8 cellular contexts compared by ENCODE assay signal in the genomic region with DNA sequence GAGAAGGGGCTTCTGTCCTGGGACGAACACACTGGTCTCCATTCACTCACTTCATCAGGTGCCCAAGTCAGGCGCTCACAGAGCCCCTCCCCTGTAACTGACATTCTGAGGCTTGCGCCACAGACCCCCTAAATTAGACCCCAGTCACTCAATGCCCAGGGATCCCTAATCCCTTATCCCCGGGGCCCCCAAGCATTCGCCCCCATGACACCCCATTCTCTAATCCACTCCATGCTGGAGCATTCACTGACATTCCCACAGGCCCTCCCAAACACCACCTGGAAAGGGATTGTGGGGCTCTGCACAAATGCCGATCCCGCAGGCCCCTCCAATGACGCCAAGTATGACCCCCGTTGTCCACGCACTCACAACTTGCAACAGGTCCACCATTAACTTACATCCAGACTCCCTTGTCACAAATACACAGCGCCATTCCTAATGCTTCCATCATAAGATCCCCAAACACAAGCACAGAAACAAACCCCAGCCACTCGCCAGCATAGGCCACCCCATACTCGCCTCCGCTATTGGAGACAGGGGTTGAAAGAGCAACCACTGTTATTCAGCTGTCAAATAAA. TPM values are rescaled to one million over a fixed set of nuclear protein-coding genes. Genes with fewer than 3 reads are reported as not detected.
DNase-seq lines count a peak whose midpoint lies in the region; ATAC-seq and TF ChIP-seq lines count a peak whose summit lies in the region.

No MANE protein-coding gene starts in this region.

- H3K27me3 ChIP-seq in CD8-positive, alpha-beta memory T cell (ENCODE audit: insufficient read depth, low read length, poor library complexity, severe bottlenecking): no peaks in the 10 kb centered on the region
- H3K27me3 ChIP-seq in PC-3 (ENCODE audit: low read length) (no peaks in the 10 kb centered on the region), endodermal cell (ENCODE audit: control insufficient read depth, insufficient read depth, low read length, poor library complexity, severe bottlenecking) (no peaks in the 10 kb centered on the region), ovary (no peaks in the 10 kb centered on the region)

- H3K4me1 ChIP-seq in CD8-positive, alpha-beta memory T cell (ENCODE audit: insufficient read depth, low read length): peaks cover 12% of the 10 kb centered on the region
- peaks cover 8% of the 10 kb centered on the region for H3K4me1 ChIP-seq in PC-3 (ENCODE audit: insufficient read depth, low read length)
- H3K4me1 ChIP-seq in endodermal cell (ENCODE audit: control insufficient read depth, insufficient read depth, low read length): no peaks in the 10 kb centered on the region
- H3K4me1 ChIP-seq in ovary (ENCODE audit: insufficient read depth): peaks cover 8% of the 10 kb centered on the region

- H3K79me2 ChIP-seq in PC-3 (ENCODE audit: low read length): peaks cover 56% of the 10 kb centered on the region

- peak overlapping the region; percentile 92 for H3K4me2 ChIP-seq in PC-3 (ENCODE audit: low read length)

- no peak for TF ChIP-seq CTCF in PC-3 (conservative IDR thresholded peaks at IDR 0.05; ENCODE audit: low read depth, low read length)
- no peak for TF ChIP-seq CTCF in endodermal cell (conservative IDR thresholded peaks at IDR 0.05)
- TF ChIP-seq CTCF in ovary (IDR thresholded peaks at IDR 0.05): no peak

- 92 to 97% methylated on average over 7 to 13 of the region's 14 CpGs for WGBS in endodermal cell (ENCODE audit: insufficient coverage in 1 of 2, insufficient read length in 1 of 2), 2 experiments
- 76 to 90% (median 85%) methylated on average over 14 of the region's 14 CpGs for WGBS in ovary, 3 donors

- H4K20me1 ChIP-seq in PC-3 (ENCODE audit: low read length): no peaks in the 10 kb centered on the region

- ATAC-seq in PC-3 (no peak), GM18505 (IDR thresholded peaks at IDR 0.05; ENCODE audit: unreplicated experiment) (no peak), HG02642 (IDR thresholded peaks at IDR 0.05; ENCODE audit: poor library complexity, unreplicated experiment) (no peak)

- H3K27ac ChIP-seq in CD8-positive, alpha-beta memory T cell (ENCODE audit: low read depth, low read length): no peak overlapping the region
- H3K27ac ChIP-seq in PC-3 (ENCODE audit: low read length) (peak overlapping the region; percentile 68), endodermal cell (ENCODE audit: low read depth, low read length) (no peak overlapping the region), ovary (peak overlapping the region in 1 of 2 donors; percentile 89)

- intact Hi-C loops in PC-3 (cut with micrococcal nuclease) (no loop called here), ovary (cut with DNase I) (loop anchor here in 1 of 4 donors (5.0 kb wide), 1 partner anchor 37 kb away; no protein-coding TSS in a partner anchor)

- H3K27ac Mint-ChIP-seq in CD8-positive, alpha-beta memory T cell: peak overlapping the region; percentile 20 to 88 (median 68)
- H3K27ac Mint-ChIP-seq in endodermal cell: peak overlapping the region; percentile 86

- no peak overlapping the region for H3K4me3 ChIP-seq in CD8-positive, alpha-beta memory T cell (ENCODE audit: low read length)
- peak overlapping the region; percentile 84 for H3K4me3 ChIP-seq in PC-3 (ENCODE audit: low read length)
- peak overlapping the region; percentile 92 for H3K4me3 ChIP-seq in endodermal cell (ENCODE audit: low read length)
- H3K4me3 ChIP-seq in ovary: peak overlapping the region; percentile 89

- TF ChIP-seq POLR2A in ovary (IDR thresholded peaks at IDR 0.05): no peak
- no peak for TF ChIP-seq POLR2A in GM18505 (IDR thresholded peaks at IDR 0.05; ENCODE audit: borderline replicate concordance, extremely low read depth, insufficient read depth, insufficient read length)

- peak overlapping the region; percentile 91 to 98 (median 94) for H3K4me3 Mint-ChIP-seq in CD8-positive, alpha-beta memory T cell
- H3K4me3 Mint-ChIP-seq in endodermal cell: peak overlapping the region; percentile 78

- CTCF ChIA-PET in CD8-positive, alpha-beta memory T cell (lab: Charles Lee): no interaction called here
- CTCF ChIA-PET in PC-3 (lab: Charles Lee): no interaction called here

- H3K9me3 Mint-ChIP-seq in CD8-positive, alpha-beta memory T cell: peaks cover 0 to 9% (median 1%) of the 10 kb centered on the region in 5 donors
- peaks cover 61% of the 10 kb centered on the region for H3K9me3 Mint-ChIP-seq in endodermal cell

- POLR2A ChIA-PET in CD8-positive, alpha-beta memory T cell (lab: Charles Lee): no interaction called here
- POLR2A ChIA-PET in PC-3 (lab: Charles Lee; ENCODE audit: unreplicated experiment): interaction anchor here (0.6 kb wide), 2 partner anchors 19 to 32 kb away, joined by 3 read pairs; no protein-coding TSS in a partner anchor

- DNase-seq in CD8-positive, alpha-beta memory T cell: no peak
- peak; percentile 5 for DNase-seq in PC-3
- peak; percentile 41 for DNase-seq in endodermal cell
- no peak for DNase-seq in ovary
- no peak for DNase-seq in NCI-H526 treated with DMSO at 0.1 percent for 48 hours (lab: John Stamatoyannopoulos, UW)
- no peak for DNase-seq in stimulated activated naive CD4-positive, alpha-beta T cell treated with Interleukin-2 at 50 U/mL for 16 hours (lab: John Stamatoyannopoulos, UW)

- BruUV-seq in PC-3 (replicated peaks; lab: Mats Ljungman, UMichigan): no TSS peak

- H3F3A ChIP-seq in PC-3 (ENCODE audit: low read length, unreplicated experiment): peaks cover 9% of the 10 kb centered on the region

- no peaks in the 10 kb centered on the region for H3K9me2 ChIP-seq in PC-3 (replicated peaks; ENCODE audit: low read length)

- H3K36me3 Mint-ChIP-seq in CD8-positive, alpha-beta memory T cell: peaks cover 9 to 17% (median 9%) of the 10 kb centered on the region in 3 donors
- peaks cover 26% of the 10 kb centered on the region for H3K36me3 Mint-ChIP-seq in endodermal cell (ENCODE audit: low read depth)

- no peaks in the 10 kb centered on the region for H3K36me3 ChIP-seq in CD8-positive, alpha-beta memory T cell (ENCODE audit: insufficient read depth, low read length)
- H3K36me3 ChIP-seq in PC-3 (ENCODE audit: low read depth, low read length) (peaks cover 40% of the 10 kb centered on the region), endodermal cell (ENCODE audit: control insufficient read depth, insufficient read depth, low read length) (peaks cover 5% of the 10 kb centered on the region), ovary (no peaks in the 10 kb centered on the region)

- TF ChIP-seq EP300 in ovary (IDR thresholded peaks at IDR 0.05): no peak

- H3K9ac ChIP-seq in PC-3 (ENCODE audit: low read length) (0 out of 2 replicates have a peak overlapping the region, but pooled peaks have one; percentile 87), endodermal cell (ENCODE audit: extremely low read depth, low read length, poor library complexity, severe bottlenecking) (no peak overlapping the region)

- H3K9me3 ChIP-seq in CD8-positive, alpha-beta memory T cell (ENCODE audit: low read length): no peaks in the 10 kb centered on the region
- H3K9me3 ChIP-seq in PC-3 (ENCODE audit: low read length) (peaks cover 22% of the 10 kb centered on the region), endodermal cell (ENCODE audit: control insufficient read depth, low read length) (peaks cover 66% of the 10 kb centered on the region), ovary (peaks cover 0 to 18% of the 10 kb centered on the region in 2 donors)

- H3K27me3 Mint-ChIP-seq in CD8-positive, alpha-beta memory T cell: no peaks in the 10 kb centered on the region
- peaks cover under 1% of the 10 kb centered on the region for H3K27me3 Mint-ChIP-seq in endodermal cell (ENCODE audit: insufficient read depth)

- H3K4me1 Mint-ChIP-seq in CD8-positive, alpha-beta memory T cell: peaks cover 30 to 42% (median 37%) of the 10 kb centered on the region in 3 donors
- H3K4me1 Mint-ChIP-seq in endodermal cell: peaks cover 9% of the 10 kb centered on the region

- H2AFZ ChIP-seq in PC-3 (ENCODE audit: low read length): peak overlapping the region; percentile 85

RNA-seq across cellular contexts. Expression of gene ZNF605, which starts 1.5 kb away (rescaled TPM):
- total RNA-seq in CD8-positive, alpha-beta memory T cell: 1 to 10 TPM; 5.6 to 6.2 TPM
- 1.5 TPM for polyA plus RNA-seq in CD8-positive, alpha-beta memory T cell
- 5.9 and 8.6 TPM in 2 replicates for total RNA-seq in PC-3 (2014; rRNA removed)
- 10 to 100 TPM; 12.8 to 25.8 TPM for total RNA-seq in endodermal cell
- 9.9 TPM for polyA plus RNA-seq in endodermal cell (2013, experiment 1 of 2)
- polyA plus RNA-seq in endodermal cell (2013, experiment 2 of 2): 9.2 TPM
- total RNA-seq in ovary: 10 to 100 TPM in 5 of 7 donors, 1 to 10 TPM in 2; 8.3 to 20.9 (median 14.5) TPM
- polyA plus RNA-seq in ovary: 10 to 100 TPM in 1 of 2 donors, 1 to 10 TPM in 1; 5.2 to 10.3 TPM

RNA-seq across cellular contexts. Expression of gene ZNF26, which starts 31.6 kb away (rescaled TPM):
- 10 to 100 TPM; 15.5 to 16.5 TPM for total RNA-seq in CD8-positive, alpha-beta memory T cell
- polyA plus RNA-seq in CD8-positive, alpha-beta memory T cell: 19.3 TPM
- total RNA-seq in PC-3 (2014; rRNA removed) (30.2 and 39.2 TPM in 2 replicates), endodermal cell (10 to 100 TPM; 13.5 to 16.0 TPM), ovary (10 to 100 TPM; 10.8 to 18.9 (median 14.1) TPM)
- polyA plus RNA-seq in endodermal cell (2013, experiment 1 of 2): 7.8 TPM
- 7.7 TPM for polyA plus RNA-seq in endodermal cell (2013, experiment 2 of 2)
- 1 to 10 TPM; 3.2 to 6.3 TPM for polyA plus RNA-seq in ovary

Comparison
In these comparisons a context has a peak if more than half of its experiments do, and no peak if none do; other contexts are left out.
1. DNase-seq: peak in PC-3 (single experiment) and endodermal cell (single experiment); none in CD8-positive, alpha-beta memory T cell (0 of 5), ovary (0 of 5), NCI-H526 treated with DMSO at 0.1 percent for 48 hours (single experiment) and stimulated activated naive CD4-positive, alpha-beta T cell treated with Interleukin-2 at 50 U/mL for 16 hours (single experiment).